1 cellular context compared by ENCODE assay signal in the genomic region with DNA sequence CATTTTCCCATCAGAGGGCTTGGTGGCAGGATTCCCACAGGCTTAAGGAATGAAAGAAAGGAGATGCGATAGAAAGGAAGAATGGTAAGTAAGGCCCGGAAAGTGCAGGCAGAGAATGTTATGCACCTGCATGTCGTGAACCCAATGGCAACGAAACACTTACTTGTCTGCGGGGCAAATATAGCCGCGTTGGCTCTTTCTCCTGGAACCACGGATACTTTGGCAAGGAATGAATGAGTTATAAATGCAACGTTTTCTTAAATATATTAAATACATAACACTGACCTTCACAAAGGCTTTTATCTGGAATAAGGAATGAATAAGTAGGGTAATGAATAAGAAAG.
TF ChIP-seq lines count a peak whose summit lies in the region.

No MANE protein-coding gene starts in this region.

TF ChIP-seq in WTC11, 78 proteins besides CTCF, POLR2A, EP300 and RAD21 (continued from another document):
- TF ChIP-seq, protein P1, sequence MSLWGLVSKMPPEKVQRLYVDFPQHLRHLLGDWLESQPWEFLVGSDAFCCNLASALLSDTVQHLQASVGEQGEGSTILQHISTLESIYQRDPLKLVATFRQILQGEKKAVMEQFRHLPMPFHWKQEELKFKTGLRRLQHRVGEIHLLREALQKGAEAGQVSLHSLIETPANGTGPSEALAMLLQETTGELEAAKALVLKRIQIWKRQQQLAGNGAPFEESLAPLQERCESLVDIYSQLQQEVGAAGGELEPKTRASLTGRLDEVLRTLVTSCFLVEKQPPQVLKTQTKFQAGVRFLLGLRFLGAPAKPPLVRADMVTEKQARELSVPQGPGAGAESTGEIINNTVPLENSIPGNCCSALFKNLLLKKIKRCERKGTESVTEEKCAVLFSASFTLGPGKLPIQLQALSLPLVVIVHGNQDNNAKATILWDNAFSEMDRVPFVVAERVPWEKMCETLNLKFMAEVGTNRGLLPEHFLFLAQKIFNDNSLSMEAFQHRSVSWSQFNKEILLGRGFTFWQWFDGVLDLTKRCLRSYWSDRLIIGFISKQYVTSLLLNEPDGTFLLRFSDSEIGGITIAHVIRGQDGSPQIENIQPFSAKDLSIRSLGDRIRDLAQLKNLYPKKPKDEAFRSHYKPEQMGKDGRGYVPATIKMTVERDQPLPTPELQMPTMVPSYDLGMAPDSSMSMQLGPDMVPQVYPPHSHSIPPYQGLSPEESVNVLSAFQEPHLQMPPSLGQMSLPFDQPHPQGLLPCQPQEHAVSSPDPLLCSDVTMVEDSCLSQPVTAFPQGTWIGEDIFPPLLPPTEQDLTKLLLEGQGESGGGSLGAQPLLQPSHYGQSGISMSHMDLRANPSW (CRISPR knock-in tag; conservative IDR thresholded peaks at IDR 0.05; ENCODE audit: low read depth), result no peak
- TF ChIP-seq, protein P2, sequence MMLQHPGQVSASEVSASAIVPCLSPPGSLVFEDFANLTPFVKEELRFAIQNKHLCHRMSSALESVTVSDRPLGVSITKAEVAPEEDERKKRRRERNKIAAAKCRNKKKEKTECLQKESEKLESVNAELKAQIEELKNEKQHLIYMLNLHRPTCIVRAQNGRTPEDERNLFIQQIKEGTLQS (CRISPR knock-in tag; conservative IDR thresholded peaks at IDR 0.05), result no peak
- TF ChIP-seq ZNF263 (CRISPR knock-in tag; IDR thresholded peaks at IDR 0.05; ENCODE audit: low read depth) (no peak), FOXJ3 (CRISPR knock-in tag; IDR thresholded peaks at IDR 0.05; ENCODE audit: borderline replicate concordance) (no peak), FOXK1 (CRISPR knock-in tag; IDR thresholded peaks at IDR 0.05) (no peak), MXD4 (CRISPR knock-in tag; IDR thresholded peaks at IDR 0.05; ENCODE audit: borderline replicate concordance) (no peak), EMX1 (CRISPR knock-in tag; IDR thresholded peaks at IDR 0.05) (no peak), IRF2 (CRISPR knock-in tag; IDR thresholded peaks at IDR 0.05; ENCODE audit: borderline replicate concordance, low read depth) (no peak), ZBTB21 (CRISPR knock-in tag; IDR thresholded peaks at IDR 0.05; ENCODE audit: borderline replicate concordance) (no peak), TEAD4 (CRISPR knock-in tag; IDR thresholded peaks at IDR 0.05) (no peak), TCF7 (CRISPR knock-in tag; IDR thresholded peaks at IDR 0.05; ENCODE audit: low read depth) (no peak), NFE2L1 (CRISPR knock-in tag; IDR thresholded peaks at IDR 0.05) (no peak)
- TF ChIP-seq, protein P3, sequence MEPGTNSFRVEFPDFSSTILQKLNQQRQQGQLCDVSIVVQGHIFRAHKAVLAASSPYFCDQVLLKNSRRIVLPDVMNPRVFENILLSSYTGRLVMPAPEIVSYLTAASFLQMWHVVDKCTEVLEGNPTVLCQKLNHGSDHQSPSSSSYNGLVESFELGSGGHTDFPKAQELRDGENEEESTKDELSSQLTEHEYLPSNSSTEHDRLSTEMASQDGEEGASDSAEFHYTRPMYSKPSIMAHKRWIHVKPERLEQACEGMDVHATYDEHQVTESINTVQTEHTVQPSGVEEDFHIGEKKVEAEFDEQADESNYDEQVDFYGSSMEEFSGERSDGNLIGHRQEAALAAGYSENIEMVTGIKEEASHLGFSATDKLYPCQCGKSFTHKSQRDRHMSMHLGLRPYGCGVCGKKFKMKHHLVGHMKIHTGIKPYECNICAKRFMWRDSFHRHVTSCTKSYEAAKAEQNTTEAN (CRISPR knock-in tag; IDR thresholded peaks at IDR 0.05), result no peak
- TF ChIP-seq, protein P4, sequence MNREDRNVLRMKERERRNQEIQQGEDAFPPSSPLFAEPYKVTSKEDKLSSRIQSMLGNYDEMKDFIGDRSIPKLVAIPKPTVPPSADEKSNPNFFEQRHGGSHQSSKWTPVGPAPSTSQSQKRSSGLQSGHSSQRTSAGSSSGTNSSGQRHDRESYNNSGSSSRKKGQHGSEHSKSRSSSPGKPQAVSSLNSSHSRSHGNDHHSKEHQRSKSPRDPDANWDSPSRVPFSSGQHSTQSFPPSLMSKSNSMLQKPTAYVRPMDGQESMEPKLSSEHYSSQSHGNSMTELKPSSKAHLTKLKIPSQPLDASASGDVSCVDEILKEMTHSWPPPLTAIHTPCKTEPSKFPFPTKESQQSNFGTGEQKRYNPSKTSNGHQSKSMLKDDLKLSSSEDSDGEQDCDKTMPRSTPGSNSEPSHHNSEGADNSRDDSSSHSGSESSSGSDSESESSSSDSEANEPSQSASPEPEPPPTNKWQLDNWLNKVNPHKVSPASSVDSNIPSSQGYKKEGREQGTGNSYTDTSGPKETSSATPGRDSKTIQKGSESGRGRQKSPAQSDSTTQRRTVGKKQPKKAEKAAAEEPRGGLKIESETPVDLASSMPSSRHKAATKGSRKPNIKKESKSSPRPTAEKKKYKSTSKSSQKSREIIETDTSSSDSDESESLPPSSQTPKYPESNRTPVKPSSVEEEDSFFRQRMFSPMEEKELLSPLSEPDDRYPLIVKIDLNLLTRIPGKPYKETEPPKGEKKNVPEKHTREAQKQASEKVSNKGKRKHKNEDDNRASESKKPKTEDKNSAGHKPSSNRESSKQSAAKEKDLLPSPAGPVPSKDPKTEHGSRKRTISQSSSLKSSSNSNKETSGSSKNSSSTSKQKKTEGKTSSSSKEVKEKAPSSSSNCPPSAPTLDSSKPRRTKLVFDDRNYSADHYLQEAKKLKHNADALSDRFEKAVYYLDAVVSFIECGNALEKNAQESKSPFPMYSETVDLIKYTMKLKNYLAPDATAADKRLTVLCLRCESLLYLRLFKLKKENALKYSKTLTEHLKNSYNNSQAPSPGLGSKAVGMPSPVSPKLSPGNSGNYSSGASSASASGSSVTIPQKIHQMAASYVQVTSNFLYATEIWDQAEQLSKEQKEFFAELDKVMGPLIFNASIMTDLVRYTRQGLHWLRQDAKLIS (CRISPR knock-in tag; IDR thresholded peaks at IDR 0.05; ENCODE audit: borderline replicate concordance), result no peak
- TF ChIP-seq, protein P5, sequence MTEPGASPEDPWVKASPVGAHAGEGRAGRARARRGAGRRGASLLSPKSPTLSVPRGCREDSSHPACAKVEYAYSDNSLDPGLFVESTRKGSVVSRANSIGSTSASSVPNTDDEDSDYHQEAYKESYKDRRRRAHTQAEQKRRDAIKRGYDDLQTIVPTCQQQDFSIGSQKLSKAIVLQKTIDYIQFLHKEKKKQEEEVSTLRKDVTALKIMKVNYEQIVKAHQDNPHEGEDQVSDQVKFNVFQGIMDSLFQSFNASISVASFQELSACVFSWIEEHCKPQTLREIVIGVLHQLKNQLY (CRISPR knock-in tag; IDR thresholded peaks at IDR 0.05), result no peak
